ENCODE assay signal across 15 cellular contexts in genomic region chr2:134722728-134723127, GRCh38. TPM values are rescaled to one million over a fixed set of nuclear protein-coding genes. Genes with fewer than 3 reads are reported as not detected.
DNase-seq lines count a peak whose midpoint lies in the region; ATAC-seq, FAIRE-seq and TF ChIP-seq lines count a peak whose summit lies in the region.
"Had no signal": no experiment of that assay in that cellular context is flagged by ENCODE, and none has a peak within 500 bp of the region (broad histone marks: within the 10 kb centered on the region; RNA-seq: fewer than 3 reads in every experiment).

No MANE protein-coding gene starts in this region.

- no peak overlapping the region for H2AK5ac ChIP-seq in mesenchymal stem cell (ENCODE audit: low read length, severe bottlenecking)

- TF ChIP-seq EP300 in HepG2 (IDR thresholded peaks at IDR 0.05; ENCODE audit: low read depth in 2 of 2, low read length in 2 of 2) (no peak), HepG2 (CRISPR knock-in tag; IDR thresholded peaks at IDR 0.05; ENCODE audit: borderline replicate concordance) (no peak), esophagus muscularis mucosa (IDR thresholded peaks at IDR 0.05) (no peak)

- no peak overlapping the region for H3K23ac ChIP-seq in mesenchymal stem cell (ENCODE audit: low read length in 2 of 2)

- H2BK120ac ChIP-seq in mesenchymal stem cell (ENCODE audit: low read depth, low read length) = no peak overlapping the region

- WGBS in HepG2 (ENCODE audit: low lambda C conversion rate) = 9% methylated on average over 6 of the region's 6 CpGs
- WGBS in right lobe of liver (ENCODE audit: insufficient coverage, low coverage, low lambda C conversion rate, missing lambda C conversion rate) = 56% methylated on average over 3 of the region's 6 CpGs
- WGBS in esophagus muscularis mucosa = 65% methylated on average over 6 of the region's 6 CpGs
- WGBS in mesenchymal stem cell = 77% methylated on average over 6 of the region's 6 CpGs

- H2AFZ ChIP-seq in HepG2 (ENCODE audit: low read length) (no peak overlapping the region), mesenchymal stem cell (ENCODE audit: low read depth, low read length) (no peak overlapping the region)

- TF ChIP-seq CTCF in HepG2 (CRISPR knock-in tag; IDR thresholded peaks at IDR 0.05) = peak; percentile 30; the same call in 1 of the 2 replicates
- TF ChIP-seq CTCF in right lobe of liver (IDR thresholded peaks at IDR 0.05) = peak in 2 of 4 donors; percentile 17 to 19
- TF ChIP-seq CTCF in RWPE2 (IDR thresholded peaks at IDR 0.05; ENCODE audit: poor library complexity, severe bottlenecking) = peak; percentile 38
- TF ChIP-seq CTCF in esophagus muscularis mucosa (IDR thresholded peaks at IDR 0.05) = no peak
- TF ChIP-seq CTCF in type B pancreatic cell (conservative IDR thresholded peaks at IDR 0.05) = peak; percentile 63

- CTCF ChIA-PET in HepG2 (lab: Yijun Ruan, JAX; ENCODE audit: low intra/inter-chr PET ratio, low total read pairs) = no interaction called here

- H2BK5ac ChIP-seq in mesenchymal stem cell (ENCODE audit: low read depth, low read length, poor library complexity, severe bottlenecking) = no peak overlapping the region

- TF ChIP-seq POLR2A in HepG2 (IDR thresholded peaks at IDR 0.05; ENCODE audit: insufficient read depth in 1 of 2, low read depth in 2 of 2, low read length in 2 of 2) (no peak), right lobe of liver (IDR thresholded peaks at IDR 0.05) (no peak), esophagus muscularis mucosa (IDR thresholded peaks at IDR 0.05; ENCODE audit: low read depth) (no peak)

- H3K27me3 ChIP-seq in HepG2 (ENCODE audit: control insufficient read depth in 1 of 2, insufficient read depth in 2 of 2, low read length in 2 of 2) = peaks cover 4 to 43% of the 10 kb centered on the region in 2 experiments; a peak in 4 of 5 replicates
- peaks cover 0 to 11% of the 10 kb centered on the region in 2 donors for H3K27me3 ChIP-seq in right lobe of liver
- H3K27me3 ChIP-seq in RWPE2 (ENCODE audit: insufficient read depth, poor library complexity, severe bottlenecking) = peaks cover 58% of the 10 kb centered on the region
- peaks cover 0 to 65% (median 11%) of the 10 kb centered on the region in 4 donors for H3K27me3 ChIP-seq in esophagus muscularis mucosa
- H3K27me3 ChIP-seq in mesenchymal stem cell (ENCODE audit: control insufficient read depth in 1 of 2, insufficient read depth in 1 of 2, low read length in 2 of 2) = peaks cover 0 to 53% of the 10 kb centered on the region in 2 experiments

- H4K20me1 ChIP-seq in HepG2 (ENCODE audit: insufficient read depth, low read length) = peaks cover 2% of the 10 kb centered on the region; the same call in 1 of the 2 replicates

- peaks cover 4% of the 10 kb centered on the region for H3K4me1 Mint-ChIP-seq in type B pancreatic cell (ENCODE audit: unreplicated experiment)

- DNase-seq in HepG2 (ENCODE audit: low spot score) (no peak), right lobe of liver (no peak), RWPE2 (ENCODE audit: low spot score) (no peak), esophagus muscularis mucosa (ENCODE audit: extremely low spot score) (peak; percentile 75), type B pancreatic cell (ENCODE audit: extremely low spot score, unreplicated experiment) (no peak), mesenchymal stem cell (no peak), NCI-H146 (lab: John Stamatoyannopoulos, UW) (no peak)
- DNase-seq in activated effector memory CD4-positive, alpha-beta T cell treated with Interleukin-2 at 50 U/mL for 16 hours = no peak
- DNase-seq: activated CD4-positive, alpha-beta T cell treated with anti-CD3 and anti-CD28 coated beads, Interleukin-2, amount 50 U/mL, for 48 hours; anterior cingulate cortex; COR-L47; kidney; NCI-H1694; NCI-H524 had no signal

- H3K4me3 ChIP-seq in HepG2 (replicated peaks in 1 of 3; ENCODE audit: insufficient read depth in 1 of 3, low read depth in 2 of 3, low read length in 3 of 3) (no peak overlapping the region), right lobe of liver (no peak overlapping the region), RWPE2 (ENCODE audit: severe bottlenecking) (no peak overlapping the region), esophagus muscularis mucosa (no peak overlapping the region), mesenchymal stem cell (ENCODE audit: insufficient read depth in 1 of 2, low read depth in 1 of 2, low read length in 2 of 2) (no peak overlapping the region)
- H3K4me3 ChIP-seq: prostate gland had no signal

- no peak overlapping the region for H3K4me2 ChIP-seq in HepG2 (ENCODE audit: low read depth, low read length)
- H3K4me2 ChIP-seq in mesenchymal stem cell (ENCODE audit: low read length, poor library complexity, severe bottlenecking) = no peak overlapping the region

- no peak overlapping the region for H3K4me3 Mint-ChIP-seq in type B pancreatic cell

- intact Hi-C loops in HepG2 (cut with micrococcal nuclease; ENCODE audit: unreplicated experiment) = loop anchor here (1.0 kb wide), 1 partner anchor 24 kb away; no protein-coding TSS in a partner anchor
- intact Hi-C loops in right lobe of liver (cut with DNase I) = no loop called here
- intact Hi-C loops in esophagus muscularis mucosa (cut with DNase I) = no loop called here

- no peaks in the 10 kb centered on the region for H3K36me3 Mint-ChIP-seq in type B pancreatic cell

- ATAC-seq in HepG2 = peak; percentile 28; the same call in 1 of the 3 replicates
- ATAC-seq in right lobe of liver = no peak
- ATAC-seq in RWPE2 (ENCODE audit: low read depth) = no peak

- H3K18ac ChIP-seq in mesenchymal stem cell (ENCODE audit: low read depth in 1 of 2, low read length in 2 of 2) = no peak overlapping the region

- H3K9ac ChIP-seq in HepG2 (ENCODE audit: insufficient read depth, low read depth, low read length) (no peak overlapping the region), mesenchymal stem cell (ENCODE audit: low read length) (no peak overlapping the region)

- no peak overlapping the region for H4K91ac ChIP-seq in mesenchymal stem cell (ENCODE audit: low read length)

- H2BK12ac ChIP-seq in mesenchymal stem cell (ENCODE audit: low read length in 2 of 2) = no peak overlapping the region

- BruUV-seq in HepG2 (replicated peaks; lab: Mats Ljungman, UMichigan) = no TSS peak

- no peaks in the 10 kb centered on the region for H3K9me3 ChIP-seq in HepG2 (ENCODE audit: low read length)
- no peaks in the 10 kb centered on the region for H3K9me3 ChIP-seq in right lobe of liver
- H3K9me3 ChIP-seq in RWPE2 (ENCODE audit: severe bottlenecking) = no peaks in the 10 kb centered on the region
- H3K9me3 ChIP-seq in esophagus muscularis mucosa = no peaks in the 10 kb centered on the region
- H3K9me3 ChIP-seq in mesenchymal stem cell (ENCODE audit: control insufficient read depth, low read length) = no peaks in the 10 kb centered on the region
- H3K9me3 ChIP-seq: prostate gland had no signal

- no peak for TF ChIP-seq RAD21 in HepG2 (CRISPR knock-in tag; IDR thresholded peaks at IDR 0.05)

- no peaks in the 10 kb centered on the region for H3K4me1 ChIP-seq in HepG2 (ENCODE audit: insufficient read depth, low read length)
- peaks cover 0 to 8% (median 0%) of the 10 kb centered on the region in 4 donors for H3K4me1 ChIP-seq in right lobe of liver
- no peaks in the 10 kb centered on the region for H3K4me1 ChIP-seq in RWPE2 (ENCODE audit: insufficient read depth, poor library complexity, severe bottlenecking)
- H3K4me1 ChIP-seq in esophagus muscularis mucosa = peaks cover 7 to 18% (median 15%) of the 10 kb centered on the region in 4 donors
- peaks cover 12% of the 10 kb centered on the region for H3K4me1 ChIP-seq in mesenchymal stem cell (ENCODE audit: control insufficient read depth, insufficient read depth, low read depth, low read length)

- no peak overlapping the region for H3K14ac ChIP-seq in mesenchymal stem cell (ENCODE audit: low read length in 2 of 2)

- peaks cover 7% of the 10 kb centered on the region for H3K79me1 ChIP-seq in mesenchymal stem cell (replicated peaks; ENCODE audit: low read length, poor library complexity, severe bottlenecking)

- POLR2A ChIA-PET in HepG2 (lab: Yijun Ruan, JAX) = no interaction called here

- no peak overlapping the region for H4K8ac ChIP-seq in mesenchymal stem cell (ENCODE audit: low read length)

- H3K36me3 ChIP-seq in HepG2 (replicated peaks in 1 of 2; ENCODE audit: control insufficient read depth in 1 of 2, insufficient read depth in 2 of 2, low read length in 2 of 2) = no peaks in the 10 kb centered on the region
- no peaks in the 10 kb centered on the region for H3K36me3 ChIP-seq in right lobe of liver
- H3K36me3 ChIP-seq in RWPE2 (ENCODE audit: low read depth) = no peaks in the 10 kb centered on the region
- no peaks in the 10 kb centered on the region for H3K36me3 ChIP-seq in esophagus muscularis mucosa
- H3K36me3 ChIP-seq in mesenchymal stem cell (ENCODE audit: control insufficient read depth in 1 of 2, insufficient read depth in 2 of 2, low read depth in 1 of 2, low read length in 2 of 2) = no peaks in the 10 kb centered on the region
- H3K36me3 ChIP-seq: prostate gland had no signal

- in situ Hi-C loops in HepG2 (cut with HindIII; ENCODE audit: extremely low pct_ligation_motif_present, low pct_unique_long_range_greater_than_20kb) = no loop called here

- H3K4ac ChIP-seq in mesenchymal stem cell (ENCODE audit: low read depth in 1 of 2, low read length in 2 of 2) = no peak overlapping the region

- no peak overlapping the region for H3K27ac Mint-ChIP-seq in type B pancreatic cell

- H3K27ac ChIP-seq in HepG2 (ENCODE audit: extremely low read length, insufficient read depth, low read length) (no peak overlapping the region), right lobe of liver (no peak overlapping the region), RWPE2 (ENCODE audit: poor library complexity, severe bottlenecking) (no peak overlapping the region), esophagus muscularis mucosa (replicated peaks in 1 of 4) (no peak overlapping the region), mesenchymal stem cell (ENCODE audit: low read length, poor library complexity, severe bottlenecking) (no peak overlapping the region)
- H3K27ac ChIP-seq: prostate gland had no signal

- FAIRE-seq in HepG2 (lab: Jason Lieb, UNC) = no peak
- FAIRE-seq: kidney had no signal

- no peak overlapping the region for H2BK15ac ChIP-seq in mesenchymal stem cell (ENCODE audit: low read depth, poor library complexity, severe bottlenecking)

- peaks cover 4% of the 10 kb centered on the region for H3K9me3 Mint-ChIP-seq in type B pancreatic cell

- H3K27me3 Mint-ChIP-seq in type B pancreatic cell = peaks cover 62% of the 10 kb centered on the region

- no peaks in the 10 kb centered on the region for H3K79me2 ChIP-seq in HepG2 (ENCODE audit: insufficient read depth, low read length)

RNA-seq across cellular contexts. Expression of gene TMEM163, which starts 3.9 kb away (rescaled TPM):
- total RNA-seq in HepG2 (2016; rRNA removed; fragmentation: Illumina TruSeq; extraction: Trizol) = not detected in 2 replicates
- not detected in 2 replicates for total RNA-seq in HepG2 (2016; cell fraction: cytosol; rRNA removed; fragmentation: Illumina TruSeq; extraction: Trizol; ENCODE audit: low read depth)
- not detected in 2 replicates for total RNA-seq in HepG2 (2016; cell fraction: insoluble cytoplasmic fraction; rRNA removed; fragmentation: Illumina TruSeq; extraction: Trizol)
- not detected in 2 replicates for total RNA-seq in HepG2 (2016; cell fraction: membrane; rRNA removed; fragmentation: Illumina TruSeq; extraction: Trizol)
- total RNA-seq in HepG2 (2016; cell fraction: nucleus; rRNA removed; fragmentation: Illumina TruSeq; extraction: Trizol) = not detected in 2 replicates
- polyA plus RNA-seq in HepG2 (2011; rRNA removed) = 0.05 TPM in 1 of 2 replicates, not detected in the other
- not detected in 2 replicates for polyA plus RNA-seq in HepG2 (2011; cell fraction: cytosol; rRNA removed)
- not detected in 2 replicates for polyA plus RNA-seq in HepG2 (2011; cell fraction: nucleus; rRNA removed)
- 0.09 TPM in 1 of 2 replicates, not detected in the other for polyA plus RNA-seq in HepG2 (2012)
- not detected in 2 replicates for polyA plus RNA-seq in HepG2 (2016; cell fraction: cytosol; fragmentation: Illumina TruSeq; extraction: Trizol; ENCODE audit: low read depth)
- polyA plus RNA-seq in HepG2 (2016; cell fraction: insoluble cytoplasmic fraction; fragmentation: Illumina TruSeq; extraction: Trizol; ENCODE audit: low read depth) = not detected in 2 replicates
- polyA plus RNA-seq in HepG2 (2016; cell fraction: membrane; fragmentation: Illumina TruSeq; extraction: Trizol; ENCODE audit: low read depth) = not detected in 2 replicates
- polyA plus RNA-seq in HepG2 (2016; cell fraction: nucleus; fragmentation: Illumina TruSeq; extraction: Trizol; ENCODE audit: insufficient read depth, low read depth) = not detected in 2 replicates
- not detected in 2 replicates for polyA minus RNA-seq in HepG2 (2011; rRNA and poly(A)+ RNA removed; ENCODE audit: low replicate concordance)
- polyA minus RNA-seq in HepG2 (2011; cell fraction: cytosol; rRNA and poly(A)+ RNA removed) = not detected in 2 replicates
- polyA minus RNA-seq in HepG2 (2011; cell fraction: nucleus; rRNA and poly(A)+ RNA removed) = not detected in 2 replicates
- total RNA-seq in right lobe of liver = under 1 TPM in 3 of 6 experiments, not detected in 3; 0.06 to 0.20 (median 0.07) TPM
- 1 to 10 TPM in 3 of 4 donors, under 1 TPM in 1; 0.42 to 1.3 (median 1.1) TPM for total RNA-seq in esophagus muscularis mucosa
- 4.0 and 4.1 TPM in 2 replicates for total RNA-seq in type B pancreatic cell (ENCODE audit: low replicate concordance)
- 0.07 TPM for polyA plus RNA-seq in mesenchymal stem cell (2013, experiment 1 of 2)
- 0.05 TPM for polyA plus RNA-seq in mesenchymal stem cell (2013, experiment 2 of 2)

Comparison
In these comparisons a context has a peak if more than half of its experiments do, and no peak if none do; other contexts are left out.
1. CTCF ChIP-seq: peak in HepG2 (single experiment), RWPE2 (single experiment) and type B pancreatic cell (single experiment); none in esophagus muscularis mucosa (0 of 3).